9 cellular contexts compared by ENCODE assay signal in the genomic region with DNA sequence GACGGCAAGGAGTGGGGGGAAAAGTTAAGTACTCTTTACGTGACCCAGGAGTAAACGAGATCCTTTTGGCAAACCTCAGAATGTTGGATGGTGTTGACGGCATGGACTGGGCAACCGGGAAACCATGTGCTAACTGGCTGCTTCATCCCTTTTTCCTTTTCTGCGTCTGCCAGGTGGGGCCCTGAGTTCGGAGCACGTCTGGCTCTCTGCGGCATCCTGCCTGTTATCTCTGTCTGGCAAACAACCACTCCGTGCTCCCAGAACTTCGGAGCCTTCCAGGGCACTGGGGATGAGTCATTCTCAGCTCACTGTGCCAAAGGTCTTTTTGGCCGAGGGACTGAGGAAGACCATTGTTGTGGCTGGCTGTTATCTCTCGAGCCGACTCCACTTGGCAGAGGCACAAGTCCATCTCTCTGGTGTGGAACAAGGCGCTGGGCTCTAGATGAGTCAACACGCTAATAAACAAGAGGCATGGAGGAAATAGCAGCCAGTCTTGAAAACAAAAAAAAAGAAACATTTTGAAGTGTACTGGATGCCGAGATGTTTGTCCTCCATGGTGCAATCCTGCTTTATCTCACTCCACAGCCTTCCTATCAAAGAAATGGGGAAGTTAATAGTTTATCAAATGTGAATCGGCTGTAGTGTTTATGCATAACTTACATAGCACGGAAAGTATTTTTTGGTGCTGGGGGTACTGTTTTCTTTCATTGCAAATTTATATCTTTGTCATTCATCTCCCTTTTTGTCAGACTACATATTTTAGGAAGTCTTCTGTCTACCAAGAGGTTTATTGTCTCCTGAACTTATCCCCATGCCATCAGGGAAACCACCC.
DNase-seq lines count a peak whose midpoint lies in the region; ATAC-seq, FAIRE-seq and TF ChIP-seq lines count a peak whose summit lies in the region.
"Had no signal": no experiment of that assay in that cellular context is flagged by ENCODE, and none has a peak within 500 bp of the region (broad histone marks: within the 10 kb centered on the region; RNA-seq: fewer than 3 reads in every experiment).

No MANE protein-coding gene starts in this region.

- TSS peak; percentile 97 for BruUV-seq in HepG2 (replicated peaks; lab: Mats Ljungman, UMichigan)

- FAIRE-seq in HepG2 (lab: Jason Lieb, UNC) (peak; percentile 99), D721Med (lab: Jason Lieb, UNC) (no peak)

- TF ChIP-seq POLR2A in HepG2 (IDR thresholded peaks at IDR 0.05; ENCODE audit: insufficient read depth in 1 of 2, low read depth in 2 of 2, low read length in 2 of 2) = peak in 1 of 2 experiments; percentile 45; a peak in 2 of 4 replicates
- no peak for TF ChIP-seq POLR2A in thyroid gland (IDR thresholded peaks at IDR 0.05)

- CTCF ChIA-PET in HepG2 (lab: Yijun Ruan, JAX; ENCODE audit: low intra/inter-chr PET ratio, low total read pairs) = interaction anchor here (0.6 kb wide), 1 partner anchor 36 kb away, joined by 3 read pairs; no protein-coding TSS in a partner anchor

- peak overlapping the region; percentile 57 for H3K9ac ChIP-seq in HepG2 (ENCODE audit: insufficient read depth, low read depth, low read length)

- TF ChIP-seq RAD21 in HepG2 (CRISPR knock-in tag; IDR thresholded peaks at IDR 0.05) = peak; percentile 35; the same call in 1 of the 2 replicates

- peak overlapping the region; percentile 77 for H3K4me2 ChIP-seq in HepG2 (ENCODE audit: low read depth, low read length)

- in situ Hi-C loops in HepG2 (cut with HindIII; ENCODE audit: extremely low pct_ligation_motif_present, low pct_unique_long_range_greater_than_20kb) = no loop called here

- no peaks in the 10 kb centered on the region for H3K27me3 ChIP-seq in HepG2 (ENCODE audit: control insufficient read depth in 1 of 2, insufficient read depth in 2 of 2, low read length in 2 of 2)
- H3K27me3 ChIP-seq in thyroid gland = no peaks in the 10 kb centered on the region

- no peaks in the 10 kb centered on the region for H4K20me1 ChIP-seq in HepG2 (ENCODE audit: insufficient read depth, low read length)

- intact Hi-C loops in HepG2 (cut with micrococcal nuclease; ENCODE audit: unreplicated experiment) = loop anchor here (1.0 to 2.0 kb wide), 4 partner anchors 17 to 89 kb away; a partner anchor contains a TSS
- intact Hi-C loops in thyroid gland (cut with DNase I) = no loop called here

- H3K4me3 ChIP-seq in GM12865 (ENCODE audit: low read depth, low read length) = no peak overlapping the region
- peak overlapping the region; percentile 18 to 49 (median 44); a peak in 5 of 6 replicates for H3K4me3 ChIP-seq in HepG2 (replicated peaks in 1 of 3; ENCODE audit: insufficient read depth in 1 of 3, low read depth in 2 of 3, low read length in 3 of 3)
- no peak overlapping the region for H3K4me3 ChIP-seq in thyroid gland (replicated peaks in 1 of 3)
- H3K4me3 ChIP-seq: skin epidermis had no signal

- H3K36me3 ChIP-seq in HepG2 (replicated peaks in 1 of 2; ENCODE audit: control insufficient read depth in 1 of 2, insufficient read depth in 2 of 2, low read length in 2 of 2) (no peaks in the 10 kb centered on the region), thyroid gland (no peaks in the 10 kb centered on the region)

- peak; percentile 97 for ATAC-seq in HepG2

- TF ChIP-seq CTCF in GM12865 (IDR thresholded peaks at IDR 0.05; ENCODE audit: insufficient read depth, low read depth, low read length, missing control alignments) (no peak), HepG2 (CRISPR knock-in tag; IDR thresholded peaks at IDR 0.05) (peak; percentile 31; the same call in 1 of the 2 replicates), thyroid gland (IDR thresholded peaks at IDR 0.05) (no peak), D721Med (IDR thresholded peaks at IDR 0.05; ENCODE audit: insufficient read depth, missing control alignments) (no peak)

- H3K9me3 ChIP-seq in HepG2 (ENCODE audit: low read length) (peaks cover 4% of the 10 kb centered on the region), thyroid gland (no peaks in the 10 kb centered on the region)

- H3K4me1 ChIP-seq in HepG2 (ENCODE audit: insufficient read depth, low read length) (peaks cover 36% of the 10 kb centered on the region), thyroid gland (peaks cover 0 to 15% of the 10 kb centered on the region in 2 donors)

- POLR2A ChIA-PET in HepG2 (lab: Yijun Ruan, JAX) = interaction anchor here (1.0 to 2.1 kb wide), 8 partner anchors 17 to 127 kb away, joined by 3 to 7 read pairs (median 4); a partner anchor contains a TSS

- H3K27ac ChIP-seq in caudate nucleus (ENCODE audit: low read depth, low read length) = peak overlapping the region; percentile 81
- H3K27ac ChIP-seq in HepG2 (ENCODE audit: extremely low read length, insufficient read depth, low read length) = peak overlapping the region; percentile 73
- peak overlapping the region in 1 of 3 donors; percentile 8 for H3K27ac ChIP-seq in thyroid gland

- 2% methylated on average over 19 of the region's 19 CpGs for WGBS in HepG2 (ENCODE audit: low lambda C conversion rate)
- 11 to 16% methylated on average over 14 to 19 of the region's 19 CpGs for WGBS in thyroid gland, 2 donors

- peak; percentile 28 for DNase-seq in GM12865 (ENCODE audit: low read depth)
- DNase-seq in NCI-H146 (lab: John Stamatoyannopoulos, UW) = peak; percentile 70
- peak in 59 of 61 donors; percentile 18 to 91 (median 71) for DNase-seq in caudate nucleus (lab: John Stamatoyannopoulos, UW)
- DNase-seq in HepG2 (ENCODE audit: low spot score) = peak; percentile 100
- peak; percentile 53 to 54 for DNase-seq in thyroid gland
- DNase-seq in D721Med (ENCODE audit: insufficient read length, low spot score) = no peak
- DNase-seq in activated naive CD4-positive, alpha-beta T cell treated with anti-CD3 and anti-CD28 coated beads, Interleukin-2, amount 50 U/mL, for 16 hours = no peak
- DNase-seq in activated CD4-positive, CD25-positive, alpha-beta regulatory T cell treated with anti-CD3 and anti-CD28 coated beads, Interleukin-2, amount 50 U/mL, for 72 hours = no peak

- no peaks in the 10 kb centered on the region for H3K79me2 ChIP-seq in HepG2 (ENCODE audit: insufficient read depth, low read length)

- peak; percentile 22 to 94; a peak in 3 of 4 replicates for TF ChIP-seq EP300 in HepG2 (IDR thresholded peaks at IDR 0.05; ENCODE audit: low read depth in 2 of 2, low read length in 2 of 2)
- TF ChIP-seq EP300 in HepG2 (CRISPR knock-in tag; IDR thresholded peaks at IDR 0.05; ENCODE audit: borderline replicate concordance) = peak; percentile 91; the same call in 1 of the 2 replicates

- H2AFZ ChIP-seq in HepG2 (ENCODE audit: low read length) = no peak overlapping the region

TF ChIP-seq in HepG2, 621 proteins besides CTCF, POLR2A, EP300 and RAD21 (continues in another document):
- TF ChIP-seq, protein P1, sequence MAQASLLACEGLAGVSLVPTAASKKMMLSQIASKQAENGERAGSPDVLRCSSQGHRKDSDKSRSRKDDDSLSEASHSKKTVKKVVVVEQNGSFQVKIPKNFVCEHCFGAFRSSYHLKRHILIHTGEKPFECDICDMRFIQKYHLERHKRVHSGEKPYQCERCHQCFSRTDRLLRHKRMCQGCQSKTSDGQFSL (CRISPR knock-in tag; IDR thresholded peaks at IDR 0.05) = no peak
- TF ChIP-seq ATAD3A (CRISPR knock-in tag; IDR thresholded peaks at IDR 0.05) (no peak), PHF5A (CRISPR knock-in tag; IDR thresholded peaks at IDR 0.05; ENCODE audit: low read depth, unreplicated experiment) (peak; percentile 88), REPIN1 (CRISPR knock-in tag; IDR thresholded peaks at IDR 0.05; ENCODE audit: borderline replicate concordance, low read depth) (peak; percentile 97), ZFAT (CRISPR knock-in tag; conservative IDR thresholded peaks at IDR 0.05) (no peak), MED13 (CRISPR knock-in tag; IDR thresholded peaks at IDR 0.05) (no peak), TOE1 (CRISPR knock-in tag; IDR thresholded peaks at IDR 0.05) (no peak), ZNF605 (CRISPR knock-in tag; IDR thresholded peaks at IDR 0.05) (peak; percentile 99), FOXP1 (IDR thresholded peaks at IDR 0.05) (peak; percentile 87), FOXP1 (CRISPR knock-in tag; IDR thresholded peaks at IDR 0.05) (peak; percentile 99), ZNF138 (CRISPR knock-in tag; IDR thresholded peaks at IDR 0.05; ENCODE audit: low read depth) (0 out of 2 replicates have a peak, but pooled peaks have one; percentile 64), ZBTB1 (CRISPR knock-in tag; IDR thresholded peaks at IDR 0.05; ENCODE audit: borderline replicate concordance) (no peak)
- TF ChIP-seq, protein P2, sequence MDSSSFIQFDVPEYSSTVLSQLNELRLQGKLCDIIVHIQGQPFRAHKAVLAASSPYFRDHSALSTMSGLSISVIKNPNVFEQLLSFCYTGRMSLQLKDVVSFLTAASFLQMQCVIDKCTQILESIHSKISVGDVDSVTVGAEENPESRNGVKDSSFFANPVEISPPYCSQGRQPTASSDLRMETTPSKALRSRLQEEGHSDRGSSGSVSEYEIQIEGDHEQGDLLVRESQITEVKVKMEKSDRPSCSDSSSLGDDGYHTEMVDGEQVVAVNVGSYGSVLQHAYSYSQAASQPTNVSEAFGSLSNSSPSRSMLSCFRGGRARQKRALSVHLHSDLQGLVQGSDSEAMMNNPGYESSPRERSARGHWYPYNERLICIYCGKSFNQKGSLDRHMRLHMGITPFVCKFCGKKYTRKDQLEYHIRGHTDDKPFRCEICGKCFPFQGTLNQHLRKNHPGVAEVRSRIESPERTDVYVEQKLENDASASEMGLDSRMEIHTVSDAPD (CRISPR knock-in tag; IDR thresholded peaks at IDR 0.05) = peak; percentile 100

Comparison
In these comparisons a context has a peak if more than half of its experiments do, and no peak if none do; other contexts are left out.
1. DNase-seq: peak in GM12865 (single experiment), NCI-H146 (single experiment), caudate nucleus (59 of 61), HepG2 (single experiment) and thyroid gland (2 of 2); none in D721Med (single experiment), activated naive CD4-positive, alpha-beta T cell treated with anti-CD3 and anti-CD28 coated beads, Interleukin-2, amount 50 U/mL, for 16 hours (single experiment) and activated CD4-positive, CD25-positive, alpha-beta regulatory T cell treated with anti-CD3 and anti-CD28 coated beads, Interleukin-2, amount 50 U/mL, for 72 hours (single experiment).
2. H3K4me3 ChIP-seq: peak in HepG2 (3 of 3); none in GM12865 (single experiment) and thyroid gland (0 of 3).